8 cellular contexts compared by ENCODE assay signal in the genomic region with DNA sequence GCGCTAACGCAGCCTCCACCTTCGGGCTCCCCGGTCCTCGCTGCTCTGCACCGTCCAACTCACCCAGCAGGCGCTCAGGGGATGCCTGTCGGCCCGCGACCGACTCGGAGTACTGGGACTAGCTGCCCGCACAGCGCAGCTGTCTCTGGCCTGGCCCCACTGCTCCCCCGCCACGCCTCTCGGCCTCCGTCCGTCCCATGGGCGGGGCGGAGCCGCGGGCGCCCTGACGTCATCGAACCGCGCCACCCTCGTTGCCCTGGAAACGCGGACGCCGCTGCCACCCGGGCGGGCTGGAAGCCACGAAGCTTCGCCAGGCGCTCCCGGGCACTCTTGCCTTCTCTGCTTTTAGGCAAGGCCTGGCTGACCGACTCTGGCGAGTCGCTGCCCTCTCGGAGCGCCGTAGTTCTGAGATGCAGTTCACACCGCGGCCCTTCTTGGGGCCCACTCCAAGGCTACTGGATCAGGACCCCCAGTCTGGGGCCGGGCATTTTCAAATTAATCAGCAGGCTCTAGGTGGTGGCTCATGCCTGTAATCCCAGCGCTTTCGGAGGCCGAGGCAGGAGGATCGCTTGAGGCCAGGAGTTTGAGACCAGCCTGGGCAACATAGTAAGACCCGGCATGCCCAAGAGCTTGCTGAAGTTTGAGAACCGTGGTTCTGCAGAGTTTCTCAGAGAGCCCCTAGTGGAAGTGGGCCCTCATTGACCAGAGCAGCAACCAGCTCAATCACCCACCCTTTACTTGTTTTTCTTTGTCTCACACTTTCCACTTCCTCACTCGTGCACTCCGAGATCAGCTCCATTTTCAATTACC. TPM values are rescaled to one million over a fixed set of nuclear protein-coding genes. Genes with fewer than 3 reads are reported as not detected.
DNase-seq lines count a peak whose midpoint lies in the region; ATAC-seq and TF ChIP-seq lines count a peak whose summit lies in the region.

No MANE protein-coding gene starts in this region.

- no peaks in the 10 kb centered on the region for H3K9me2 ChIP-seq in OCI-LY1 (ENCODE audit: low read depth, low read length)

- no peaks in the 10 kb centered on the region for H3K9me3 ChIP-seq in HUES64 (ENCODE audit: insufficient read depth, low read depth, low read length)
- H3K9me3 ChIP-seq in OCI-LY1 (ENCODE audit: low read length) = no peaks in the 10 kb centered on the region

- TF ChIP-seq CTCF in OCI-LY1 (IDR thresholded peaks at IDR 0.05; ENCODE audit: low read length) (peak; percentile 25; the same call in 1 of the 2 replicates), epithelial cell of esophagus (IDR thresholded peaks at IDR 0.05; ENCODE audit: insufficient read depth, low read depth, low read length, missing control alignments) (peak; percentile 37)

- no peak overlapping the region for H2AFZ ChIP-seq in OCI-LY1 (ENCODE audit: low read length)

- H3K79me2 ChIP-seq in OCI-LY1 (ENCODE audit: insufficient read depth, low read length) = no peaks in the 10 kb centered on the region

- H3K27ac ChIP-seq in HUES64 (ENCODE audit: low read depth, low read length) = no peak overlapping the region
- H3K27ac ChIP-seq in OCI-LY1 (ENCODE audit: low read depth, low read length, poor library complexity, severe bottlenecking) = peak overlapping the region; percentile 65

- no peaks in the 10 kb centered on the region for H4K20me1 ChIP-seq in OCI-LY1 (ENCODE audit: insufficient read depth, low read length)

- peak overlapping the region; percentile 65 for H3K4me3 ChIP-seq in HUES64 (ENCODE audit: low read length)
- peak overlapping the region; percentile 74 for H3K4me3 ChIP-seq in OCI-LY1 (ENCODE audit: low read depth, low read length, poor library complexity, severe bottlenecking)
- peak overlapping the region; percentile 69 for H3K4me3 ChIP-seq in epithelial cell of esophagus (ENCODE audit: low read length)

- H3K27me3 ChIP-seq in HUES64 (ENCODE audit: insufficient read depth, low read length) = no peaks in the 10 kb centered on the region
- no peaks in the 10 kb centered on the region for H3K27me3 ChIP-seq in OCI-LY1 (ENCODE audit: insufficient read depth, low read length)

- H3K36me3 ChIP-seq in HUES64 (ENCODE audit: insufficient read depth, low read length) (no peaks in the 10 kb centered on the region), OCI-LY1 (ENCODE audit: insufficient read depth, low read length) (no peaks in the 10 kb centered on the region)

- WGBS in HUES64 = 3% methylated on average over 56 of the region's 56 CpGs

- H3K4me1 ChIP-seq in HUES64 (ENCODE audit: insufficient read depth, low read length) (0 out of 2 replicates have a peak, but pooled peaks cover 2% of the 10 kb centered on the region), OCI-LY1 (ENCODE audit: insufficient read depth, low read length, severe bottlenecking) (peaks cover 4% of the 10 kb centered on the region)

- H3F3A ChIP-seq in OCI-LY1 (ENCODE audit: insufficient read depth, low read length) = no peaks in the 10 kb centered on the region

- peak; percentile 88 for ATAC-seq in GM21526 (IDR thresholded peaks at IDR 0.05; ENCODE audit: low FRiP score, unreplicated experiment)

- H3K9ac ChIP-seq in HUES64 (ENCODE audit: low read depth, low read length) (peak overlapping the region; percentile 50; the same call in 1 of the 2 replicates), OCI-LY1 (ENCODE audit: low read length) (peak overlapping the region; percentile 84)

- DNase-seq in DMS53 (lab: John Stamatoyannopoulos, UW) (peak; percentile 98), activated T-cell treated with anti-CD3 and anti-CD28 coated beads for 24 hours (ENCODE audit: low read depth) (peak; percentile 91), epithelial cell of esophagus (ENCODE audit: low read depth) (peak; percentile 89), mucosa of gallbladder (ENCODE audit: low spot score) (peak; percentile 91)
- DNase-seq in stimulated activated CD8-positive, alpha-beta memory T cell treated with anti-CD3 and anti-CD28 coated beads, Interleukin-4, amount 100 ng/mL, for 4 hours (ENCODE audit: low read depth in 2 of 2, low spot score in 1 of 2) = peak; percentile 81 to 90

- H3K4me2 ChIP-seq in OCI-LY1 (ENCODE audit: low read length) = peak overlapping the region; percentile 73

RNA-seq across cellular contexts. Expression of a gene that starts 12.0 kb away (rescaled TPM):
- polyA plus RNA-seq in HUES64 (2013, experiment 1 of 2) = 7.1 TPM
- polyA plus RNA-seq in HUES64 (2013, experiment 2 of 2) = 9.6 TPM
- total RNA-seq in mucosa of gallbladder = 29.0 TPM

RNA-seq across cellular contexts. Expression of a gene that starts 12.1 kb away (rescaled TPM):
- polyA plus RNA-seq in HUES64 (2013, experiment 1 of 2) = 9.0 TPM
- polyA plus RNA-seq in HUES64 (2013, experiment 2 of 2) = 12.2 TPM
- 22.8 TPM for total RNA-seq in mucosa of gallbladder
